1 cellular context compared by ENCODE assay signal in the genomic region with DNA sequence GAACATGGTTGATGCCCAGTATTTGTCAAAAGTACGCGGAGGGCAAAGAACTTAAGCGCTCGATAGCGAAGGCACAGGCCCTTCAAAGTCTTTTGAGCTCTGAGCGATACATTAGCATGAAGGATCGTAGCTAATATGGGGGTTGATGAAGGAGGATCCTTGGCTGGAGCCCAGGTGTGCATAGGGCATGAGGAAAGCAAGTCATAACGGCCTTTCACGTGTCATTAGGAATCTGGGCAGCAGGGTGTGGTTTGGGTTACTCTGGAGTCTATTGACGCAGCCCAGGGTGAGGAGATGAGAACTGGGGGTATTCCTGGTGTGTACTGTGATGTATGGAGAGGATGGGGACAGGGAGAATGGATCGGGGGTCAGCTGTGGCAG.
TF ChIP-seq lines count a peak whose summit lies in the region.

No MANE protein-coding gene starts in this region.

TF ChIP-seq in HepG2, 621 proteins besides CTCF, POLR2A, EP300 and RAD21:
- TF ChIP-seq, protein P1, sequence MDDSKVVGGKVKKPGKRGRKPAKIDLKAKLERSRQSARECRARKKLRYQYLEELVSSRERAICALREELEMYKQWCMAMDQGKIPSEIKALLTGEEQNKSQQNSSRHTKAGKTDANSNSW (CRISPR knock-in tag; IDR thresholded peaks at IDR 0.05; ENCODE audit: borderline replicate concordance): no peak
- 0 out of 2 replicates have a peak, but pooled peaks have one; percentile 3 for TF ChIP-seq PHF21A (CRISPR knock-in tag; IDR thresholded peaks at IDR 0.05)
- TF ChIP-seq ZNF180 (CRISPR knock-in tag; IDR thresholded peaks at IDR 0.05; ENCODE audit: borderline replicate concordance, low read depth): no peak
- no peak for TF ChIP-seq ZBTB20 (CRISPR knock-in tag; IDR thresholded peaks at IDR 0.05; ENCODE audit: borderline replicate concordance, low read depth)
- TF ChIP-seq, protein P2, sequence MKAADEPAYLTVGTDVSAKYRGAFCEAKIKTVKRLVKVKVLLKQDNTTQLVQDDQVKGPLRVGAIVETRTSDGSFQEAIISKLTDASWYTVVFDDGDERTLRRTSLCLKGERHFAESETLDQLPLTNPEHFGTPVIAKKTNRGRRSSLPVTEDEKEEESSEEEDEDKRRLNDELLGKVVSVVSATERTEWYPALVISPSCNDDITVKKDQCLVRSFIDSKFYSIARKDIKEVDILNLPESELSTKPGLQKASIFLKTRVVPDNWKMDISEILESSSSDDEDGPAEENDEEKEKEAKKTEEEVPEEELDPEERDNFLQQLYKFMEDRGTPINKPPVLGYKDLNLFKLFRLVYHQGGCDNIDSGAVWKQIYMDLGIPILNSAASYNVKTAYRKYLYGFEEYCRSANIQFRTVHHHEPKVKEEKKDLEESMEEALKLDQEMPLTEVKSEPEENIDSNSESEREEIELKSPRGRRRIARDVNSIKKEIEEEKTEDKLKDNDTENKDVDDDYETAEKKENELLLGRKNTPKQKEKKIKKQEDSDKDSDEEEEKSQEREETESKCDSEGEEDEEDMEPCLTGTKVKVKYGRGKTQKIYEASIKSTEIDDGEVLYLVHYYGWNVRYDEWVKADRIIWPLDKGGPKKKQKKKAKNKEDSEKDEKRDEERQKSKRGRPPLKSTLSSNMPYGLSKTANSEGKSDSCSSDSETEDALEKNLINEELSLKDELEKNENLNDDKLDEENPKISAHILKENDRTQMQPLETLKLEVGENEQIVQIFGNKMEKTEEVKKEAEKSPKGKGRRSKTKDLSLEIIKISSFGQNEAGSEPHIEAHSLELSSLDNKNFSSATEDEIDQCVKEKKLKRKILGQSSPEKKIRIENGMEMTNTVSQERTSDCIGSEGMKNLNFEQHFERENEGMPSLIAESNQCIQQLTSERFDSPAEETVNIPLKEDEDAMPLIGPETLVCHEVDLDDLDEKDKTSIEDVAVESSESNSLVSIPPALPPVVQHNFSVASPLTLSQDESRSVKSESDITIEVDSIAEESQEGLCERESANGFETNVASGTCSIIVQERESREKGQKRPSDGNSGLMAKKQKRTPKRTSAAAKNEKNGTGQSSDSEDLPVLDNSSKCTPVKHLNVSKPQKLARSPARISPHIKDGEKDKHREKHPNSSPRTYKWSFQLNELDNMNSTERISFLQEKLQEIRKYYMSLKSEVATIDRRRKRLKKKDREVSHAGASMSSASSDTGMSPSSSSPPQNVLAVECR (CRISPR knock-in tag; IDR thresholded peaks at IDR 0.05; ENCODE audit: borderline replicate concordance): no peak
- TF ChIP-seq ZNF546 (CRISPR knock-in tag; conservative IDR thresholded peaks at IDR 0.05): no peak
- no peak for TF ChIP-seq CCAR2 (optimal IDR thresholded peaks at IDR 0.05; ENCODE audit: low read depth, low read length)
- no peak for TF ChIP-seq ZNF30 (CRISPR knock-in tag; IDR thresholded peaks at IDR 0.05)
- TF ChIP-seq PCBP1 (IDR thresholded peaks at IDR 0.05; ENCODE audit: borderline replicate concordance, low read depth, low read length): no peak
- TF ChIP-seq ZNF253 (CRISPR knock-in tag; IDR thresholded peaks at IDR 0.05; ENCODE audit: borderline replicate concordance): no peak
- peak; percentile 38; the same call in 1 of the 2 replicates for TF ChIP-seq ZNF737 (CRISPR knock-in tag; IDR thresholded peaks at IDR 0.05; ENCODE audit: borderline replicate concordance)
- no peak for TF ChIP-seq ZNF20 (CRISPR knock-in tag; IDR thresholded peaks at IDR 0.05)
- TF ChIP-seq ZNF550 (CRISPR knock-in tag; IDR thresholded peaks at IDR 0.05; ENCODE audit: borderline replicate concordance): no peak
- TF ChIP-seq ADNP (CRISPR knock-in tag; IDR thresholded peaks at IDR 0.05): no peak
- no peak for TF ChIP-seq TOPORS (CRISPR knock-in tag; IDR thresholded peaks at IDR 0.05)
